10 cellular contexts compared by ENCODE assay signal in genomic region chr5:159051431-159052281, GRCh38. TPM values are rescaled to one million over a fixed set of nuclear protein-coding genes. Genes with fewer than 3 reads are reported as not detected.
A peak's percentile ranks its signal among the peaks of the same experiment; 100 is the strongest.
DNase-seq lines count a peak whose midpoint lies in the region; ATAC-seq and TF ChIP-seq lines count a peak whose summit lies in the region.
"Had no signal": no experiment of that assay in that cellular context is flagged by ENCODE, and none has a peak within 500 bp of the region (broad histone marks: within the 10 kb centered on the region; RNA-seq: fewer than 3 reads in every experiment).

No MANE protein-coding gene starts in this region.

- H3K79me2 ChIP-seq in smooth muscle cell (ENCODE audit: low read depth) = no peaks in the 10 kb centered on the region

- H3K4me3 ChIP-seq in iPS-20b (ENCODE audit: low read length) = peak overlapping the region; percentile 72
- peak overlapping the region; percentile 45 for H3K4me3 ChIP-seq in smooth muscle cell

- no peaks in the 10 kb centered on the region for H4K20me1 ChIP-seq in smooth muscle cell (ENCODE audit: low read depth)

- peak overlapping the region; percentile 65 for H2AFZ ChIP-seq in smooth muscle cell (ENCODE audit: low read depth)

- H3F3A ChIP-seq in smooth muscle cell (ENCODE audit: low read depth) = peaks cover 4% of the 10 kb centered on the region

- no peak overlapping the region for H3K9ac ChIP-seq in iPS-20b (ENCODE audit: low read depth, low read length)
- H3K9ac ChIP-seq in smooth muscle cell (ENCODE audit: low read depth) = no peak overlapping the region

- no peaks in the 10 kb centered on the region for H3K36me3 ChIP-seq in iPS-20b (ENCODE audit: insufficient read depth, low read depth, low read length)
- H3K36me3 ChIP-seq in smooth muscle cell (ENCODE audit: low read depth) = no peaks in the 10 kb centered on the region

- H3K27me3 ChIP-seq in iPS-20b (ENCODE audit: insufficient read depth, low read length) = peaks cover 95% of the 10 kb centered on the region
- H3K27me3 ChIP-seq in smooth muscle cell (ENCODE audit: low read depth) = peaks cover 83% of the 10 kb centered on the region

- H3K4me1 ChIP-seq in iPS-20b (ENCODE audit: insufficient read depth, low read length) (peaks cover 25% of the 10 kb centered on the region; the same call in 1 of the 2 replicates), smooth muscle cell (ENCODE audit: low read depth) (peaks cover 25% of the 10 kb centered on the region)

- peak overlapping the region; percentile 84 for H3K4me2 ChIP-seq in smooth muscle cell

- WGBS in smooth muscle cell (ENCODE audit: low lambda C conversion rate) = 15% methylated on average over 21 of the region's 37 CpGs

- H3K27ac ChIP-seq in iPS-20b (ENCODE audit: low read length) = no peak overlapping the region
- H3K27ac ChIP-seq in smooth muscle cell (ENCODE audit: low read depth) = no peak overlapping the region

- no peak for TF ChIP-seq CTCF in smooth muscle cell (IDR thresholded peaks at IDR 0.05; ENCODE audit: borderline replicate concordance, insufficient read depth, poor library complexity, severe bottlenecking)

- ATAC-seq in HG02970 (IDR thresholded peaks at IDR 0.05; ENCODE audit: low FRiP score, unreplicated experiment) = no peak
- ATAC-seq in HG03565 (IDR thresholded peaks at IDR 0.05; ENCODE audit: unreplicated experiment) = no peak

- no peaks in the 10 kb centered on the region for H3K9me3 ChIP-seq in iPS-20b (ENCODE audit: insufficient read depth, low read depth, low read length)
- no peaks in the 10 kb centered on the region for H3K9me3 ChIP-seq in smooth muscle cell (replicated peaks; ENCODE audit: low read depth)

- peak; percentile 24 for DNase-seq in activated CD4-positive, alpha-beta T cell treated with anti-CD3 and anti-CD28 coated beads for 48 hours
- no peak for DNase-seq in activated CD4-positive, alpha-beta T cell treated with anti-CD3 and anti-CD28 coated beads, Interleukin-2, amount 50 U/mL, for 4 hours
- DNase-seq in anterior cingulate cortex (lab: John Stamatoyannopoulos, UW) = peak in 35 of 58 donors; percentile 1 to 37 (median 14)
- DNase-seq in smooth muscle cell (lab: John Stamatoyannopoulos, UW; ENCODE audit: unreplicated experiment) = peak; percentile 6
- no peak for DNase-seq in glomerular visceral epithelial cell (ENCODE audit: extremely low spot score)
- DNase-seq: DND-41 had no signal

RNA-seq across cellular contexts. Expression of gene EBF1, which starts 48.1 kb away (rescaled TPM):
- 1.6 and 2.3 TPM in 2 replicates for total RNA-seq in smooth muscle cell
- 1.5 and 3.3 TPM in 2 replicates for polyA plus RNA-seq in smooth muscle cell
- total RNA-seq: activated CD8-positive, alpha-beta memory T cell treated with anti-CD3 and anti-CD28 coated beads for 36 hours had no signal

Comparison
In these comparisons a context has a peak if more than half of its experiments do, and no peak if none do; other contexts are left out.
1. DNase-seq: peak in activated CD4-positive, alpha-beta T cell treated with anti-CD3 and anti-CD28 coated beads for 48 hours (single experiment), anterior cingulate cortex (35 of 58) and smooth muscle cell (single experiment); none in activated CD4-positive, alpha-beta T cell treated with anti-CD3 and anti-CD28 coated beads, Interleukin-2, amount 50 U/mL, for 4 hours (0 of 2) and glomerular visceral epithelial cell (single experiment).